ENCODE assay signal across 8 cellular contexts in the genomic region with DNA sequence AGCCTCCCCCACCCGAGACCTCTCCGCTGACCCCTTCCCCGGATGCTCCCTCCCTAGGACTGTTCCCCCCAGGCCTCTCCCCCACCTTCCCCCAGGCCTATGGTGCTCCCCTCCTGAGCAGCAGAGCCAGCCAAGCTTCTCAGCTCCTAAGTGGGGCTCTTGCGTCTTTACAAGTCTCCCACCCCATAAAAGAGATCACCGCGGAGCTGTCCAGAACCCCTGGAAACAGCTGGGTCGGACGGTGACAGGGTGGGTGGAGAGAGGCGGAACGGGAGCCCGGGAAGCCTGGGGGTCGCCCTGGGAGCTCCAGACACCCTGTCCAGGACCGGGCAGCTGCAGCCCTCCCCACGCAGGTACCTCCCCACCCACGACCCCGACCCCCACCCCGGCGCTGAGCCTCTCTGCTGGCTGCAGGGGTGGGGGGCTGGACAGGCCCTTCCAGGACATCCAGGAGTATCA.
DNase-seq lines count a peak whose midpoint lies in the region; ATAC-seq and TF ChIP-seq lines count a peak whose summit lies in the region.

No MANE protein-coding gene starts in this region.

- no peaks in the 10 kb centered on the region for H3K36me3 Mint-ChIP-seq in stimulated activated naive CD8-positive, alpha-beta T cell treated with anti-CD3 and anti-CD28 coated beads, Interleukin-15, Interleukin-2, amounts not matched to agents 100 ng/mL and 50 ng/mL, for 24 hours (ENCODE audit: low read depth)
- H3K36me3 Mint-ChIP-seq in neural progenitor cell = no peaks in the 10 kb centered on the region

- no peaks in the 10 kb centered on the region for H3K9me3 Mint-ChIP-seq in stimulated activated naive CD8-positive, alpha-beta T cell treated with anti-CD3 and anti-CD28 coated beads, Interleukin-15, Interleukin-2, amounts not matched to agents 100 ng/mL and 50 ng/mL, for 24 hours
- peaks cover 2% of the 10 kb centered on the region for H3K9me3 Mint-ChIP-seq in neural progenitor cell

- DNase-seq in stimulated activated naive CD8-positive, alpha-beta T cell treated with anti-CD3 and anti-CD28 coated beads, Interleukin-15, Interleukin-2, amounts not matched to agents 100 U/mL and 50 U/mL, for 24 hours = no peak
- DNase-seq in fibroblast of villous mesenchyme (ENCODE audit: low read depth) (no peak), neural progenitor cell (ENCODE audit: low spot score) (no peak), OCI-M2 (lab: John Stamatoyannopoulos, UW; ENCODE audit: unreplicated experiment) (no peak), DMS79 treated with DMSO at 0.1 percent for 48 hours (lab: John Stamatoyannopoulos, UW) (no peak), NCI-H226 (no peak)

- peak overlapping the region; percentile 66 for H3K4me2 ChIP-seq in neural progenitor cell

- no peaks in the 10 kb centered on the region for H3K27me3 Mint-ChIP-seq in stimulated activated naive CD8-positive, alpha-beta T cell treated with anti-CD3 and anti-CD28 coated beads, Interleukin-15, Interleukin-2, amounts not matched to agents 100 ng/mL and 50 ng/mL, for 24 hours
- peaks cover 8% of the 10 kb centered on the region for H3K27me3 Mint-ChIP-seq in neural progenitor cell (ENCODE audit: insufficient read depth, low read depth)

- H2AFZ ChIP-seq in neural progenitor cell (replicated peaks) = no peak overlapping the region

- TF ChIP-seq CTCF in fibroblast of villous mesenchyme (IDR thresholded peaks at IDR 0.05; ENCODE audit: insufficient read depth, low read depth, low read length) (no peak), neural progenitor cell (IDR thresholded peaks at IDR 0.05) (no peak)

- H3K4me3 ChIP-seq in fibroblast of villous mesenchyme (ENCODE audit: low read depth, low read length) = peak overlapping the region; percentile 36
- peak overlapping the region; percentile 29 for H3K4me3 ChIP-seq in neural progenitor cell

- H3K9me3 ChIP-seq in neural progenitor cell (ENCODE audit: low read depth) = no peaks in the 10 kb centered on the region

- H3K36me3 ChIP-seq in neural progenitor cell = no peaks in the 10 kb centered on the region

- peak overlapping the region; percentile 26 for H3K4me3 Mint-ChIP-seq in stimulated activated naive CD8-positive, alpha-beta T cell treated with anti-CD3 and anti-CD28 coated beads, Interleukin-15, Interleukin-2, amounts not matched to agents 100 ng/mL and 50 ng/mL, for 24 hours
- peak overlapping the region; percentile 35 for H3K4me3 Mint-ChIP-seq in neural progenitor cell

- peaks cover 13% of the 10 kb centered on the region for H3K4me1 Mint-ChIP-seq in stimulated activated naive CD8-positive, alpha-beta T cell treated with anti-CD3 and anti-CD28 coated beads, Interleukin-15, Interleukin-2, amounts not matched to agents 100 ng/mL and 50 ng/mL, for 24 hours (ENCODE audit: low read depth)
- peaks cover 11% of the 10 kb centered on the region for H3K4me1 Mint-ChIP-seq in neural progenitor cell

- no peaks in the 10 kb centered on the region for H3K79me2 ChIP-seq in neural progenitor cell (ENCODE audit: low read depth)

- no peak overlapping the region for H3K27ac Mint-ChIP-seq in stimulated activated naive CD8-positive, alpha-beta T cell treated with anti-CD3 and anti-CD28 coated beads, Interleukin-15, Interleukin-2, amounts not matched to agents 100 ng/mL and 50 ng/mL, for 24 hours
- H3K27ac Mint-ChIP-seq in neural progenitor cell = no peak overlapping the region

- no peak overlapping the region for H3K9ac ChIP-seq in neural progenitor cell

- H3K4me1 ChIP-seq in neural progenitor cell = peaks cover 29% of the 10 kb centered on the region

- H3K27ac ChIP-seq in neural progenitor cell = no peak overlapping the region

- no peak for ATAC-seq in stimulated activated naive CD8-positive, alpha-beta T cell treated with anti-CD3 and anti-CD28 coated beads, Interleukin-15, Interleukin-2, amounts not matched to agents 100 U/mL and 50 U/mL, for 24 hours
- ATAC-seq in GM19463 (IDR thresholded peaks at IDR 0.05; ENCODE audit: unreplicated experiment) = no peak

- H3K27me3 ChIP-seq in neural progenitor cell = no peaks in the 10 kb centered on the region

- no peaks in the 10 kb centered on the region for H3F3A ChIP-seq in neural progenitor cell (ENCODE audit: low read depth)

- H4K20me1 ChIP-seq in neural progenitor cell (ENCODE audit: low read depth) = no peaks in the 10 kb centered on the region
